Comparison of ENCODE assay signal across 15 cellular contexts in genomic region chr9:125966959-125967711, GRCh38.
DNase-seq lines count a peak whose midpoint lies in the region; ATAC-seq and TF ChIP-seq lines count a peak whose summit lies in the region.
"Had no signal": no experiment of that assay in that cellular context is flagged by ENCODE, and none has a peak within 500 bp of the region (broad histone marks: within the 10 kb centered on the region; RNA-seq: fewer than 3 reads in every experiment).

No MANE protein-coding gene starts in this region.

- H3K18ac ChIP-seq in H9 (ENCODE audit: insufficient read length, low read depth, low read length), result no peak overlapping the region

- H3K4me3 Mint-ChIP-seq in H9 (no peak overlapping the region), glutamatergic neuron (ENCODE audit: unreplicated experiment) (no peak overlapping the region), mesothelial cell of epicardium (no peak overlapping the region)
- H3K4me3 Mint-ChIP-seq: naive thymus-derived CD8-positive, alpha-beta T cell had no signal

- peaks cover 0 to 49% (median 44%) of the 10 kb centered on the region in 3 experiments; a peak in 6 of 7 replicates for H3K36me3 Mint-ChIP-seq in H9 (ENCODE audit: insufficient read depth in 1 of 3, low read depth in 3 of 3)
- no peaks in the 10 kb centered on the region for H3K36me3 Mint-ChIP-seq in glutamatergic neuron (ENCODE audit: unreplicated experiment)
- peaks cover 17% of the 10 kb centered on the region for H3K36me3 Mint-ChIP-seq in mesothelial cell of epicardium

- peak; percentile 59 for DNase-seq in D341Med (ENCODE audit: low spot score)
- DNase-seq in H9, result no peak
- peak; percentile 17 for DNase-seq in NCI-H345 treated with DMSO at 0.1 percent for 48 hours (lab: John Stamatoyannopoulos, UW; ENCODE audit: unreplicated experiment)
- no peak for DNase-seq in glutamatergic neuron
- DNase-seq in NCI-H774 (lab: John Stamatoyannopoulos, UW), result no peak
- DNase-seq in mesothelial cell of epicardium (ENCODE audit: low spot score in 2 of 2, unreplicated experiment in 2 of 2), result no peak
- DNase-seq: activated CD4-positive, alpha-beta T cell treated with anti-CD3 and anti-CD28 coated beads, Interleukin-2, amount 50 U/mL, for 4 hours; mammary epithelial cell; naive thymus-derived CD8-positive, alpha-beta T cell; stimulated activated CD4-positive, alpha-beta T cell treated with anti-CD3 and anti-CD28 coated beads, Interleukin-2, amount 100 ng/mL, for 48 hours had no signal

- no peak overlapping the region for H4K8ac ChIP-seq in H9 (replicated peaks; ENCODE audit: insufficient read length, low read depth, low read length)

- no peaks in the 10 kb centered on the region for H3K27me3 ChIP-seq in H9 (ENCODE audit: insufficient read depth, low read length)
- H3K27me3 ChIP-seq: adrenal gland, hepatocyte, suprapubic skin had no signal

- H3K4ac ChIP-seq in H9 (ENCODE audit: low read depth, low read length), result no peak overlapping the region

- no peaks in the 10 kb centered on the region for H3K9me3 ChIP-seq in H9 (ENCODE audit: control insufficient read depth, low read depth, low read length)
- H3K9me3 ChIP-seq: adrenal gland, suprapubic skin had no signal

- ATAC-seq in GM21825 (IDR thresholded peaks at IDR 0.05; ENCODE audit: unreplicated experiment), result no peak
- ATAC-seq: naive thymus-derived CD8-positive, alpha-beta T cell had no signal

- H3K27me3 Mint-ChIP-seq in H9 (ENCODE audit: low read depth), result no peaks in the 10 kb centered on the region
- H3K27me3 Mint-ChIP-seq in glutamatergic neuron (ENCODE audit: unreplicated experiment), result peaks cover 6% of the 10 kb centered on the region
- H3K27me3 Mint-ChIP-seq in mesothelial cell of epicardium (ENCODE audit: low read depth), result no peaks in the 10 kb centered on the region
- H3K27me3 Mint-ChIP-seq: naive thymus-derived CD8-positive, alpha-beta T cell had no signal

- no peaks in the 10 kb centered on the region for H3K4me1 Mint-ChIP-seq in H9
- peaks cover 10% of the 10 kb centered on the region for H3K4me1 Mint-ChIP-seq in glutamatergic neuron (ENCODE audit: low read depth, unreplicated experiment)
- H3K4me1 Mint-ChIP-seq in mesothelial cell of epicardium, result peaks cover 26% of the 10 kb centered on the region

- no peak overlapping the region for H3K14ac ChIP-seq in H9 (ENCODE audit: insufficient read depth, low read length)

- TF ChIP-seq CTCF in H9 (conservative IDR thresholded peaks at IDR 0.05) (no peak), glutamatergic neuron (IDR thresholded peaks at IDR 0.05; ENCODE audit: partially characterized antibody, unreplicated experiment) (no peak), mesothelial cell of epicardium (IDR thresholded peaks at IDR 0.05; ENCODE audit: unreplicated experiment) (no peak)

- no peak overlapping the region for H2BK12ac ChIP-seq in H9 (ENCODE audit: insufficient read length, low read depth, low read length)

- no peak overlapping the region for H3K23ac ChIP-seq in H9 (ENCODE audit: insufficient read length, low read depth, low read length)

- no peaks in the 10 kb centered on the region for H3K9me3 Mint-ChIP-seq in H9
- no peaks in the 10 kb centered on the region for H3K9me3 Mint-ChIP-seq in glutamatergic neuron (ENCODE audit: unreplicated experiment)
- H3K9me3 Mint-ChIP-seq in mesothelial cell of epicardium, result no peaks in the 10 kb centered on the region
- H3K9me3 Mint-ChIP-seq: naive thymus-derived CD8-positive, alpha-beta T cell had no signal

- H3K56ac ChIP-seq in H9 (ENCODE audit: insufficient read length, low read depth, low read length), result no peak overlapping the region

- H3K4me2 ChIP-seq in H9 (ENCODE audit: insufficient read depth, insufficient read length, low read length), result no peak overlapping the region
- H3K4me2 ChIP-seq: hepatocyte had no signal

- no peaks in the 10 kb centered on the region for H3K79me2 ChIP-seq in H9 (ENCODE audit: insufficient read depth, low read length)
- H3K79me2 ChIP-seq: hepatocyte, parathyroid adenoma had no signal

- H3K79me1 ChIP-seq in H9 (ENCODE audit: insufficient read depth, low read depth, low read length, poor library complexity, severe bottlenecking), result no peaks in the 10 kb centered on the region

- no peaks in the 10 kb centered on the region for H4K20me1 ChIP-seq in H9 (ENCODE audit: control insufficient read depth, insufficient read depth, insufficient read length)

- no CpG with 5 or more reads among the region's 11 CpGs for WGBS in H9 (ENCODE audit: extremely low coverage, insufficient read length, low lambda C conversion rate)

- no peak overlapping the region for H2BK120ac ChIP-seq in H9 (ENCODE audit: low read depth, low read length, poor library complexity, severe bottlenecking)

- H3K23me2 ChIP-seq in H9 (ENCODE audit: insufficient read length, low read depth, low read length, poor library complexity, severe bottlenecking), result no peaks in the 10 kb centered on the region

- no peak overlapping the region for H3K9ac ChIP-seq in H9 (ENCODE audit: extremely low read depth, insufficient read length, low read length)
- H3K9ac ChIP-seq: parathyroid adenoma had no signal

- H2BK5ac ChIP-seq in H9 (ENCODE audit: insufficient read length, low read length), result no peak overlapping the region

- no peak overlapping the region for H2BK20ac ChIP-seq in H9 (ENCODE audit: low read depth, low read length, poor library complexity, severe bottlenecking)

- H3T11ph ChIP-seq in H9 (ENCODE audit: low read length), result no peak overlapping the region

- no peak overlapping the region for H4K5ac ChIP-seq in H9 (ENCODE audit: insufficient read length, low read depth, low read length)

- H2BK15ac ChIP-seq in H9 (ENCODE audit: low read depth, low read length), result no peak overlapping the region

- no peak overlapping the region for H3K27ac ChIP-seq in H9 (ENCODE audit: insufficient read length, low read depth, low read length)
- H3K27ac ChIP-seq: adrenal gland, hepatocyte, parathyroid adenoma, suprapubic skin had no signal

- no peaks in the 10 kb centered on the region for H3K4me1 ChIP-seq in H9 (ENCODE audit: insufficient read depth, low read length)
- H3K4me1 ChIP-seq: adrenal gland, suprapubic skin had no signal

- no peak overlapping the region for H2AK5ac ChIP-seq in H9 (ENCODE audit: insufficient read length, low read length)

- no peak overlapping the region for H2AFZ ChIP-seq in H9 (ENCODE audit: low read length)
- H2AFZ ChIP-seq: hepatocyte, parathyroid adenoma had no signal

- H3K27ac Mint-ChIP-seq in H9, result peak overlapping the region in 2 of 3 experiments; percentile 24; a peak in 3 of 7 replicates
- H3K27ac Mint-ChIP-seq in glutamatergic neuron (ENCODE audit: unreplicated experiment), result peak overlapping the region; percentile 24
- H3K27ac Mint-ChIP-seq in mesothelial cell of epicardium, result no peak overlapping the region

- no peak overlapping the region for H4K91ac ChIP-seq in H9 (ENCODE audit: insufficient read length, low read depth, low read length)

Comparison
In these comparisons a context has a peak if more than half of its experiments do, and no peak if none do; other contexts are left out.
1. DNase-seq: peak in D341Med (single experiment) and NCI-H345 treated with DMSO at 0.1 percent for 48 hours (single experiment); none in H9 (single experiment), glutamatergic neuron (single experiment), NCI-H774 (single experiment) and mesothelial cell of epicardium (0 of 2).